ENCODE assay signal across 24 cellular contexts in genomic region chr10:98628241-98628640, GRCh38.
"Had no signal": no experiment of that assay in that cellular context is flagged by ENCODE, and none has a peak within 500 bp of the region (broad histone marks: within the 10 kb centered on the region; RNA-seq: fewer than 3 reads in every experiment).

No MANE protein-coding gene starts in this region.

- H3K4me3 ChIP-seq: colonic mucosa, esophagus squamous epithelium, gastrocnemius medialis, heart right ventricle, left lung, lower lobe of right lung, mucosa of descending colon had no signal

- ATAC-seq: effector memory CD8-positive, alpha-beta T cell; esophagus mucosa; gastrocnemius medialis; left cardiac atrium; left lung; left ventricle myocardium superior; lower lobe of right lung; mucosa of descending colon had no signal

- H3K36me3 Mint-ChIP-seq: mesothelial cell of epicardium, naive B cell had no signal

- H3K4me1 Mint-ChIP-seq: mesothelial cell of epicardium, naive B cell had no signal

- H3K27ac ChIP-seq: colonic mucosa, epithelial cell of prostate, esophagus squamous epithelium, gastrocnemius medialis, heart right ventricle, left lung, lower lobe of right lung had no signal

- H3K27ac Mint-ChIP-seq: dendritic cell treated with granulocyte-macrophage colony-stimulating factor and Interleukin-4, amounts not matched to agents 40 ng/mL and 50 ng/mL, for 4 days; effector memory CD8-positive, alpha-beta T cell; endodermal cell; mesothelial cell of epicardium had no signal

- H3K9me3 Mint-ChIP-seq: dendritic cell treated with granulocyte-macrophage colony-stimulating factor and Interleukin-4, amounts not matched to agents 40 ng/mL and 50 ng/mL, for 4 days; effector memory CD8-positive, alpha-beta T cell; endodermal cell; mesothelial cell of epicardium had no signal

- H3K27me3 ChIP-seq: colonic mucosa, esophagus squamous epithelium, gastrocnemius medialis, heart right ventricle, left lung had no signal

- H3K9me3 ChIP-seq: colonic mucosa, esophagus squamous epithelium, gastrocnemius medialis, heart right ventricle, left lung, lower lobe of right lung, mucosa of descending colon had no signal

- DNase-seq: colonic mucosa; cortex of kidney; effector CD8-positive, alpha-beta T cell; effector memory CD8-positive, alpha-beta T cell; endodermal cell; erythroblast; esophagus squamous epithelium; foreskin fibroblast; foreskin melanocyte; gastrocnemius medialis; glutamatergic neuron; head of caudate nucleus; heart right ventricle; hippocampal formation; left cardiac atrium; left lung; left ventricle myocardium superior; lower lobe of right lung; mucosa of descending colon; naive B cell had no signal

- H3K4me3 Mint-ChIP-seq: dendritic cell treated with granulocyte-macrophage colony-stimulating factor and Interleukin-4, amounts not matched to agents 40 ng/mL and 50 ng/mL, for 4 days; effector memory CD8-positive, alpha-beta T cell; endodermal cell; mesothelial cell of epicardium had no signal

- H3K36me3 ChIP-seq: colonic mucosa, esophagus squamous epithelium, gastrocnemius medialis, heart right ventricle, left lung, lower lobe of right lung had no signal

- H3K4me1 ChIP-seq: colonic mucosa, esophagus squamous epithelium, gastrocnemius medialis, heart right ventricle, left lung, lower lobe of right lung had no signal
